Comparison of ENCODE assay signal across 11 cellular contexts in genomic region chr12:57736743-57737466, GRCh38. TPM values are rescaled to one million over a fixed set of nuclear protein-coding genes. Genes with fewer than 3 reads are reported as not detected.
DNase-seq lines count a peak whose midpoint lies in the region; TF ChIP-seq lines count a peak whose summit lies in the region.
"Had no signal": no experiment of that assay in that cellular context is flagged by ENCODE, and none has a peak within 500 bp of the region (broad histone marks: within the 10 kb centered on the region; RNA-seq: fewer than 3 reads in every experiment).

No MANE protein-coding gene starts in this region.

- H3K9ac ChIP-seq in SK-N-MC (ENCODE audit: insufficient read length) = no peak overlapping the region

- peaks cover 14% of the 10 kb centered on the region; the same call in 1 of the 2 replicates for H3K79me2 ChIP-seq in OCI-LY7 (ENCODE audit: insufficient read depth, low read depth, low read length)

- no peak overlapping the region for H3K27ac ChIP-seq in SK-N-MC
- H3K27ac ChIP-seq in spleen = no peak overlapping the region
- no peak overlapping the region for H3K27ac ChIP-seq in brain microvascular endothelial cell
- H3K27ac ChIP-seq in OCI-LY7 (ENCODE audit: low read depth, low read length, poor library complexity, severe bottlenecking) = no peak overlapping the region

- H3K27me3 ChIP-seq in spleen (replicated peaks in 1 of 7) (peaks cover 0 to 65% (median 22%) of the 10 kb centered on the region in 7 donors), brain microvascular endothelial cell (replicated peaks) (peaks cover 48% of the 10 kb centered on the region)

- H3K9me3 ChIP-seq in SK-N-MC (ENCODE audit: low read depth, low read length) (no peaks in the 10 kb centered on the region), iPS-18c (ENCODE audit: control insufficient read depth, insufficient read depth, low read length) (no peaks in the 10 kb centered on the region), spleen (no peaks in the 10 kb centered on the region), OCI-LY7 (ENCODE audit: low read length) (no peaks in the 10 kb centered on the region)

- TF ChIP-seq POLR2A in spleen (IDR thresholded peaks at IDR 0.05) = no peak

- in situ Hi-C loops in brain microvascular endothelial cell (cut with HindIII; ENCODE audit: low pct_ligation_motif_present, low sequenced_read_pairs) = no loop called here

- no TSS peak for BruUV-seq in OCI-LY7 (replicated peaks; lab: Mats Ljungman, UMichigan)

- CTCF ChIA-PET in OCI-LY7 (lab: Charles Lee; ENCODE audit: unreplicated experiment) = no interaction called here

- no peaks in the 10 kb centered on the region for H4K20me1 ChIP-seq in OCI-LY7 (ENCODE audit: insufficient read depth, low read length)

- no peak overlapping the region for H3K4me2 ChIP-seq in OCI-LY7 (ENCODE audit: low read length)

- 51 to 87% (median 73%) methylated on average over 29 to 31 of the region's 31 CpGs for WGBS in spleen, 5 donors

- intact Hi-C loops in spleen (cut with DNase I; ENCODE audit: low total_unique reads) = no loop called here
- intact Hi-C loops in OCI-LY7 (cut with micrococcal nuclease; ENCODE audit: unreplicated experiment) = no loop called here

- DNase-seq in NCI-H2171 treated with DMSO at 0.1 percent for 48 hours (lab: John Stamatoyannopoulos, UW) (peak; percentile 32), NCI-H2171 (lab: John Stamatoyannopoulos, UW) (no peak), SK-N-MC (ENCODE audit: low read depth, low spot score) (no peak), spleen (peak; percentile 74), brain microvascular endothelial cell (no peak), amygdala (lab: John Stamatoyannopoulos, UW) (no peak), OCI-LY7 (ENCODE audit: low spot score) (no peak)
- DNase-seq: GF-D8, HCEC 1CT had no signal

- H3K4me3 ChIP-seq in SK-N-MC = peak overlapping the region; percentile 77
- peak overlapping the region; percentile 53 for H3K4me3 ChIP-seq in iPS-18c (ENCODE audit: insufficient read depth, low read depth, low read length)
- H3K4me3 ChIP-seq in spleen = peak overlapping the region in 4 of 8 donors; percentile 12 to 53 (median 23)
- no peak overlapping the region for H3K4me3 ChIP-seq in brain microvascular endothelial cell (ENCODE audit: low read depth, low read length)
- H3K4me3 ChIP-seq in OCI-LY7 (ENCODE audit: low read depth, low read length, poor library complexity, severe bottlenecking) = no peak overlapping the region

- POLR2A ChIA-PET in OCI-LY7 (lab: Charles Lee) = no interaction called here

- no peak overlapping the region for H2AFZ ChIP-seq in OCI-LY7 (ENCODE audit: low read length)

- H3K36me3 ChIP-seq in SK-N-MC (ENCODE audit: insufficient read depth, low read length) (no peaks in the 10 kb centered on the region), spleen (peaks cover 0 to 84% (median 39%) of the 10 kb centered on the region in 6 donors), brain microvascular endothelial cell (replicated peaks) (no peaks in the 10 kb centered on the region), OCI-LY7 (ENCODE audit: insufficient read depth, low read length) (peaks cover 28% of the 10 kb centered on the region)

- no peaks in the 10 kb centered on the region for H3K9me2 ChIP-seq in OCI-LY7 (ENCODE audit: insufficient read depth, low read length)

- H3K4me1 ChIP-seq in spleen = peaks cover 13 to 69% (median 52%) of the 10 kb centered on the region in 6 donors
- peaks cover 19% of the 10 kb centered on the region for H3K4me1 ChIP-seq in OCI-LY7 (ENCODE audit: insufficient read depth, low read length, poor library complexity, severe bottlenecking)

- TF ChIP-seq CTCF in spleen (IDR thresholded peaks at IDR 0.05 in 8 of 11, conservative IDR thresholded peaks at IDR 0.05 in 3 of 11) (no peak), brain microvascular endothelial cell (IDR thresholded peaks at IDR 0.05; ENCODE audit: low read depth, low read length, missing control alignments) (no peak), OCI-LY7 (conservative IDR thresholded peaks at IDR 0.05; ENCODE audit: low read length) (no peak)

RNA-seq across cellular contexts. Expression of gene AGAP2, which starts 1.6 kb away (rescaled TPM):
- total RNA-seq in spleen (10 to 100 TPM; 13.4 to 21.8 (median 19.5) TPM), OCI-LY7 (2022) (26.5 and 28.8 TPM in 2 replicates)
- 1 to 10 TPM; 5.5 to 9.9 (median 6.6) TPM for polyA plus RNA-seq in spleen
- 10.7 and 14.8 TPM in 2 replicates for total RNA-seq in OCI-LY7 (2014; rRNA removed; shearing (Covaris generic))

RNA-seq across cellular contexts. Expression of gene TSPAN31, which starts 7.9 kb away (rescaled TPM):
- 10 to 100 TPM; 27.1 to 93.1 (median 33.4) TPM for total RNA-seq in spleen
- polyA plus RNA-seq in spleen = 10 to 100 TPM; 16.9 to 25.9 (median 25.3) TPM
- total RNA-seq in OCI-LY7 (2014; rRNA removed; shearing (Covaris generic)) = 0.80 and 2.4 TPM in 2 replicates
- total RNA-seq in OCI-LY7 (2022) = 6.3 and 6.4 TPM in 2 replicates

RNA-seq across cellular contexts. Expression of gene CDK4, which starts 15.2 kb away (rescaled TPM):
- 10 to 100 TPM; 34.3 to 77.8 (median 51.6) TPM for total RNA-seq in spleen
- 10 to 100 TPM; 36.2 to 72.0 (median 56.0) TPM for polyA plus RNA-seq in spleen
- total RNA-seq in OCI-LY7 (2014; rRNA removed; shearing (Covaris generic)) = 272 and 280 TPM in 2 replicates
- total RNA-seq in OCI-LY7 (2022) = 172 and 192 TPM in 2 replicates

RNA-seq across cellular contexts. Expression of gene MARCHF9, which starts 18.0 kb away (rescaled TPM):
- total RNA-seq in spleen = 10 to 100 TPM; 17.2 to 36.8 (median 23.0) TPM
- polyA plus RNA-seq in spleen = 10 to 100 TPM; 29.0 to 49.0 (median 33.0) TPM
- total RNA-seq in OCI-LY7 (2014; rRNA removed; shearing (Covaris generic)) = 29.3 and 29.4 TPM in 2 replicates
- 46.2 and 47.7 TPM in 2 replicates for total RNA-seq in OCI-LY7 (2022)

RNA-seq across cellular contexts. Expression of gene CYP27B1, which starts 30.0 kb away (rescaled TPM):
- total RNA-seq in spleen (1 to 10 TPM in 2 of 7 donors, under 1 TPM in 5; 0.23 to 1.5 (median 0.47) TPM), OCI-LY7 (2022) (6.6 and 6.9 TPM in 2 replicates)
- under 1 TPM; 0.20 to 0.48 (median 0.30) TPM for polyA plus RNA-seq in spleen
- 6.5 and 7.1 TPM in 2 replicates for total RNA-seq in OCI-LY7 (2014; rRNA removed; shearing (Covaris generic))
- total RNA-seq: occipital lobe had no signal

Comparison
In these comparisons a context has a peak if more than half of its experiments do, and no peak if none do; other contexts are left out.
1. DNase-seq: peak in NCI-H2171 treated with DMSO at 0.1 percent for 48 hours (single experiment) and spleen (single experiment); none in NCI-H2171 (single experiment), SK-N-MC (single experiment), brain microvascular endothelial cell (single experiment), amygdala (0 of 56) and OCI-LY7 (single experiment).
2. H3K4me3 ChIP-seq: peak in SK-N-MC (single experiment) and iPS-18c (single experiment); none in brain microvascular endothelial cell (single experiment) and OCI-LY7 (single experiment).